In genomic region chrX:131955099-131955777, GRCh38 we compare ENCODE assay signal across 28 cellular contexts.
DNase-seq lines count a peak whose midpoint lies in the region; ATAC-seq and TF ChIP-seq lines count a peak whose summit lies in the region.
"Had no signal": no experiment of that assay in that cellular context is flagged by ENCODE, and none has a peak within 500 bp of the region (broad histone marks: within the 10 kb centered on the region; RNA-seq: fewer than 3 reads in every experiment).

No MANE protein-coding gene starts in this region.

- BruUV-seq in mammary epithelial cell (replicated peaks; lab: Mats Ljungman, UMichigan) = no TSS peak

- no peaks in the 10 kb centered on the region for H3K27me3 ChIP-seq in GM06990 (replicated peaks; ENCODE audit: control insufficient read depth, insufficient read depth, low read length)
- H3K27me3 ChIP-seq in mammary epithelial cell (ENCODE audit: insufficient read depth, low read length) = no peaks in the 10 kb centered on the region
- H3K27me3 ChIP-seq: body of pancreas, hepatocyte, right atrium auricular region, suprapubic skin had no signal

- H3K4me3 ChIP-seq in GM06990 (replicated peaks; ENCODE audit: low read depth, low read length) = no peak overlapping the region
- H3K4me3 ChIP-seq in mammary epithelial cell (replicated peaks in 1 of 3; ENCODE audit: insufficient read depth in 1 of 3, low read depth in 2 of 3, low read length in 3 of 3) = no peak overlapping the region
- H3K4me3 ChIP-seq: body of pancreas, dorsolateral prefrontal cortex, gastrocnemius medialis, HAP-1, hepatocyte, right atrium auricular region, spleen, suprapubic skin had no signal

- DNase-seq in GM06990 (ENCODE audit: extremely low read depth, insufficient read length) (peak; percentile 13), OCI-M1 (lab: John Stamatoyannopoulos, UW) (peak; percentile 6), mammary epithelial cell (no peak), NCI-H69 (lab: John Stamatoyannopoulos, UW) (no peak)
- no peak for DNase-seq in stimulated activated CD4-positive, alpha-beta T cell treated with anti-CD3 and anti-CD28 coated beads, Interleukin-12 subunit alpha, Interleukin-12 subunit beta, amount 100 ng/mL, for 4 hours
- DNase-seq: activated CD8-positive, alpha-beta memory T cell treated with anti-CD3 and anti-CD28 coated beads, Interleukin-2, amount 50 U/mL, for 4 hours; activated effector memory CD4-positive, alpha-beta T cell treated with Interleukin-2 at 50 U/mL for 16 hours; body of pancreas; C1 segment of cervical spinal cord; cerebellar nuclear complex; DND-41; dorsolateral prefrontal cortex; gastrocnemius medialis; left cardiac atrium; NCI-H1417 treated with DMSO at 0.1 percent for 48 hours; NCI-H2081; NCI-H226; spleen; stimulated activated CD4-positive, alpha-beta T cell treated with anti-CD3 and anti-CD28 coated beads, Interleukin-4, amount 100 ng/mL, for 24 hours had no signal

- CTCF ChIA-PET in mammary epithelial cell (lab: Charles Lee; ENCODE audit: low non-redundant PET) = no interaction called here

- H3K4me1 ChIP-seq in mammary epithelial cell (ENCODE audit: insufficient read depth, low read length) = no peaks in the 10 kb centered on the region
- H3K4me1 ChIP-seq: body of pancreas, gastrocnemius medialis, HAP-1, right atrium auricular region, spleen, suprapubic skin had no signal

- WGBS in mammary epithelial cell (ENCODE audit: low coverage, missing lambda C conversion rate) = 14% methylated on average over 2 of the region's 2 CpGs

- intact Hi-C loops in mammary epithelial cell (cut with micrococcal nuclease) = no loop called here

- dilution Hi-C loops in mammary epithelial cell (cut with HindIII; ENCODE audit: low sequenced_read_pairs) = no loop called here

- no peaks in the 10 kb centered on the region for H3K79me2 ChIP-seq in mammary epithelial cell (ENCODE audit: insufficient read depth, low read length)
- H3K79me2 ChIP-seq: hepatocyte had no signal

- ATAC-seq in GM19023 (IDR thresholded peaks at IDR 0.05; ENCODE audit: unreplicated experiment) = peak; percentile 84
- ATAC-seq in HG02884 (IDR thresholded peaks at IDR 0.05; ENCODE audit: unreplicated experiment) = peak; percentile 80
- ATAC-seq in HG03045 (IDR thresholded peaks at IDR 0.05; ENCODE audit: unreplicated experiment) = no peak
- ATAC-seq: body of pancreas; gastrocnemius medialis; left cardiac atrium; stimulated activated memory B cell treated with anti-CD40 and anti-IgM and Interleukin-4, amounts not matched to agents 10 μg/mL and 1 μg/mL and 100 μg/mL, for 72 hours; WTC11 had no signal

- H3K27ac ChIP-seq in mammary epithelial cell (ENCODE audit: insufficient read depth, low read depth, low read length) = no peak overlapping the region
- H3K27ac ChIP-seq: body of pancreas, dorsolateral prefrontal cortex, gastrocnemius medialis, hepatocyte, right atrium auricular region, spleen, suprapubic skin had no signal

- TF ChIP-seq CTCF in GM06990 (IDR thresholded peaks at IDR 0.05; ENCODE audit: insufficient read depth, low read length, poor library complexity, severe bottlenecking) (no peak), mammary epithelial cell (conservative IDR thresholded peaks at IDR 0.05 in 1 of 2, IDR thresholded peaks at IDR 0.05 in 1 of 2; ENCODE audit: extremely low read depth in 1 of 2, insufficient read depth in 1 of 2, low read depth in 1 of 2, low read length in 2 of 2) (no peak)

- in situ Hi-C loops in mammary epithelial cell (cut with MboI; ENCODE audit: low sequenced_read_pairs in 2 of 2) = no loop called here

- H3K36me3 ChIP-seq in GM06990 (ENCODE audit: control insufficient read depth, insufficient read depth, low read length) (no peaks in the 10 kb centered on the region), mammary epithelial cell (ENCODE audit: insufficient read depth, low read length) (no peaks in the 10 kb centered on the region)
- H3K36me3 ChIP-seq: gastrocnemius medialis, HAP-1, right atrium auricular region, spleen, suprapubic skin had no signal

- H4K20me1 ChIP-seq in mammary epithelial cell (ENCODE audit: insufficient read depth, low read length) = no peaks in the 10 kb centered on the region

- H2AFZ ChIP-seq in mammary epithelial cell (ENCODE audit: low read depth, low read length) = no peak overlapping the region
- H2AFZ ChIP-seq: hepatocyte had no signal

- H3K9me3 ChIP-seq in mammary epithelial cell (replicated peaks; ENCODE audit: insufficient read depth, low read length) = no peaks in the 10 kb centered on the region
- H3K9me3 ChIP-seq: body of pancreas, gastrocnemius medialis, HAP-1, spleen, suprapubic skin had no signal

- H3K4me2 ChIP-seq in mammary epithelial cell (ENCODE audit: insufficient read depth, low read depth, low read length) = no peak overlapping the region
- H3K4me2 ChIP-seq: hepatocyte had no signal

- H3K9ac ChIP-seq in mammary epithelial cell (ENCODE audit: insufficient read depth, low read length) = no peak overlapping the region

Comparison
In these comparisons a context has a peak if more than half of its experiments do, and no peak if none do; other contexts are left out.
1. DNase-seq: peak in GM06990 (single experiment) and OCI-M1 (single experiment); none in mammary epithelial cell (single experiment), stimulated activated CD4-positive, alpha-beta T cell treated with anti-CD3 and anti-CD28 coated beads, Interleukin-12 subunit alpha, Interleukin-12 subunit beta, amount 100 ng/mL, for 4 hours (single experiment) and NCI-H69 (single experiment).